Comparison of ENCODE assay signal across 1 cellular context in the genomic region with DNA sequence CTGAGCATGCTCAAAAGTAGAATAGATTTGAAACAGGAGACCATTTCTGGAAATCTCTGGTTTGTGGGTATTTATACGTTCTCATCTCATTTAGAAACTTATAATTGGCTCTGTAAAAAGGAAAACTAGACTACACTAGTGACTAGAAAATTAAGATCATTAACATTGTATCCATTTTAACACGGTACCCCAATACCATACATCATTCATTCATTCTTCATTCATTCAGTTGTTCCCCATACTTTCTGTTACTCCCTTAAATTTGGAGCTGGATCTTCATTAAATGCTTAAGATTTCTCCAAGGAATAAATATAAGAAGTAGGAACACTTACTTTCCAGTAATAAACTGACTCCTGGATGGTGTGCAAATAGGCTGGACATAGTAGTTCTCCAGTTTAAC.
TF ChIP-seq lines count a peak whose summit lies in the region.

No MANE protein-coding gene starts in this region.

TF ChIP-seq in HepG2, 621 proteins besides CTCF, POLR2A, EP300 and RAD21 (continued from another document):
- TF ChIP-seq, protein P1, sequence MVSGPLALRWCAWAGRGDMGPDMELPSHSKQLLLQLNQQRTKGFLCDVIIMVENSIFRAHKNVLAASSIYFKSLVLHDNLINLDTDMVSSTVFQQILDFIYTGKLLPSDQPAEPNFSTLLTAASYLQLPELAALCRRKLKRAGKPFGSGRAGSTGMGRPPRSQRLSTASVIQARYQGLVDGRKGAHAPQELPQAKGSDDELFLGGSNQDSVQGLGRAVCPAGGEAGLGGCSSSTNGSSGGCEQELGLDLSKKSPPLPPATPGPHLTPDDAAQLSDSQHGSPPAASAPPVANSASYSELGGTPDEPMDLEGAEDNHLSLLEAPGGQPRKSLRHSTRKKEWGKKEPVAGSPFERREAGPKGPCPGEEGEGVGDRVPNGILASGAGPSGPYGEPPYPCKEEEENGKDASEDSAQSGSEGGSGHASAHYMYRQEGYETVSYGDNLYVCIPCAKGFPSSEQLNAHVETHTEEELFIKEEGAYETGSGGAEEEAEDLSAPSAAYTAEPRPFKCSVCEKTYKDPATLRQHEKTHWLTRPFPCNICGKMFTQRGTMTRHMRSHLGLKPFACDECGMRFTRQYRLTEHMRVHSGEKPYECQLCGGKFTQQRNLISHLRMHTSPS (CRISPR knock-in tag; IDR thresholded peaks at IDR 0.05; ENCODE audit: low read depth), result no peak
- TF ChIP-seq ZNF572 (CRISPR knock-in tag; IDR thresholded peaks at IDR 0.05) (no peak), ZNF550 (CRISPR knock-in tag; IDR thresholded peaks at IDR 0.05; ENCODE audit: borderline replicate concordance) (no peak), SP140L (CRISPR knock-in tag; IDR thresholded peaks at IDR 0.05; ENCODE audit: borderline replicate concordance) (no peak), SMC3 (IDR thresholded peaks at IDR 0.05; ENCODE audit: low read length) (no peak), MIER2 (CRISPR knock-in tag; IDR thresholded peaks at IDR 0.05) (no peak), RBM39 (IDR thresholded peaks at IDR 0.05; ENCODE audit: low read depth, low read length, poor library complexity, severe bottlenecking) (no peak), PTBP1 (IDR thresholded peaks at IDR 0.05; ENCODE audit: low read depth, low read length, poor library complexity, severe bottlenecking) (no peak), ZNF160 (CRISPR knock-in tag; IDR thresholded peaks at IDR 0.05) (no peak), NFIB (CRISPR knock-in tag; IDR thresholded peaks at IDR 0.05; ENCODE audit: borderline replicate concordance) (no peak), ZFP1 (CRISPR knock-in tag; IDR thresholded peaks at IDR 0.05) (no peak), RAD51 (IDR thresholded peaks at IDR 0.05; ENCODE audit: borderline replicate concordance) (no peak), MZF1 (CRISPR knock-in tag; IDR thresholded peaks at IDR 0.05; ENCODE audit: borderline replicate concordance) (no peak), ZNF776 (CRISPR knock-in tag; IDR thresholded peaks at IDR 0.05) (no peak)
- TF ChIP-seq, protein P2, sequence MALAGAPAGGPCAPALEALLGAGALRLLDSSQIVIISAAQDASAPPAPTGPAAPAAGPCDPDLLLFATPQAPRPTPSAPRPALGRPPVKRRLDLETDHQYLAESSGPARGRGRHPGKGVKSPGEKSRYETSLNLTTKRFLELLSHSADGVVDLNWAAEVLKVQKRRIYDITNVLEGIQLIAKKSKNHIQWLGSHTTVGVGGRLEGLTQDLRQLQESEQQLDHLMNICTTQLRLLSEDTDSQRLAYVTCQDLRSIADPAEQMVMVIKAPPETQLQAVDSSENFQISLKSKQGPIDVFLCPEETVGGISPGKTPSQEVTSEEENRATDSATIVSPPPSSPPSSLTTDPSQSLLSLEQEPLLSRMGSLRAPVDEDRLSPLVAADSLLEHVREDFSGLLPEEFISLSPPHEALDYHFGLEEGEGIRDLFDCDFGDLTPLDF (CRISPR knock-in tag; IDR thresholded peaks at IDR 0.05), result no peak
- TF ChIP-seq, protein P3, sequence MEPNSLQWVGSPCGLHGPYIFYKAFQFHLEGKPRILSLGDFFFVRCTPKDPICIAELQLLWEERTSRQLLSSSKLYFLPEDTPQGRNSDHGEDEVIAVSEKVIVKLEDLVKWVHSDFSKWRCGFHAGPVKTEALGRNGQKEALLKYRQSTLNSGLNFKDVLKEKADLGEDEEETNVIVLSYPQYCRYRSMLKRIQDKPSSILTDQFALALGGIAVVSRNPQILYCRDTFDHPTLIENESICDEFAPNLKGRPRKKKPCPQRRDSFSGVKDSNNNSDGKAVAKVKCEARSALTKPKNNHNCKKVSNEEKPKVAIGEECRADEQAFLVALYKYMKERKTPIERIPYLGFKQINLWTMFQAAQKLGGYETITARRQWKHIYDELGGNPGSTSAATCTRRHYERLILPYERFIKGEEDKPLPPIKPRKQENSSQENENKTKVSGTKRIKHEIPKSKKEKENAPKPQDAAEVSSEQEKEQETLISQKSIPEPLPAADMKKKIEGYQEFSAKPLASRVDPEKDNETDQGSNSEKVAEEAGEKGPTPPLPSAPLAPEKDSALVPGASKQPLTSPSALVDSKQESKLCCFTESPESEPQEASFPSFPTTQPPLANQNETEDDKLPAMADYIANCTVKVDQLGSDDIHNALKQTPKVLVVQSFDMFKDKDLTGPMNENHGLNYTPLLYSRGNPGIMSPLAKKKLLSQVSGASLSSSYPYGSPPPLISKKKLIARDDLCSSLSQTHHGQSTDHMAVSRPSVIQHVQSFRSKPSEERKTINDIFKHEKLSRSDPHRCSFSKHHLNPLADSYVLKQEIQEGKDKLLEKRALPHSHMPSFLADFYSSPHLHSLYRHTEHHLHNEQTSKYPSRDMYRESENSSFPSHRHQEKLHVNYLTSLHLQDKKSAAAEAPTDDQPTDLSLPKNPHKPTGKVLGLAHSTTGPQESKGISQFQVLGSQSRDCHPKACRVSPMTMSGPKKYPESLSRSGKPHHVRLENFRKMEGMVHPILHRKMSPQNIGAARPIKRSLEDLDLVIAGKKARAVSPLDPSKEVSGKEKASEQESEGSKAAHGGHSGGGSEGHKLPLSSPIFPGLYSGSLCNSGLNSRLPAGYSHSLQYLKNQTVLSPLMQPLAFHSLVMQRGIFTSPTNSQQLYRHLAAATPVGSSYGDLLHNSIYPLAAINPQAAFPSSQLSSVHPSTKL (CRISPR knock-in tag; IDR thresholded peaks at IDR 0.05), result no peak
- TF ChIP-seq, protein P4, sequence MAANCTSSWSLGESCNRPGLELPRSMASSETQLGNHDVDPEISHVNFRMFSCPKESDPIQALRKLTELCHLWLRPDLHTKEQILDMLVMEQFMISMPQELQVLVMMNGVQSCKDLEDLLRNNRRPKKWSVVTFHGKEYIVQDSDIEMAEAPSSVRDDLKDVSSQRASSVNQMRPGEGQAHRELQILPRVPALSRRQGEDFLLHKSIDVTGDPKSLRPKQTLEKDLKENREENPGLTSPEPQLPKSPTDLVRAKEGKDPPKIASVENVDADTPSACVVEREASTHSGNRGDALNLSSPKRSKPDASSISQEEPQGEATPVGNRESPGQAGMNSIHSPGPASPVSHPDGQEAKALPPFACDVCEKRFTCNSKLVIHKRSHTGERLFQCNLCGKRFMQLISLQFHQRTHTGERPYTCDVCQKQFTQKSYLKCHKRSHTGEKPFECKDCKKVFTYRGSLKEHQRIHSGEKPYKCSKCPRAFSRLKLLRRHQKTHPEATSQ (CRISPR knock-in tag; IDR thresholded peaks at IDR 0.05; ENCODE audit: borderline replicate concordance), result no peak
